Comparison of ENCODE assay signal across 22 cellular contexts in genomic region chr1:171858701-171859100, GRCh38.
"Had no signal": no experiment of that assay in that cellular context is flagged by ENCODE, and none has a peak within 500 bp of the region (broad histone marks: within the 10 kb centered on the region; RNA-seq: fewer than 3 reads in every experiment).

No MANE protein-coding gene starts in this region.

- H3K27ac ChIP-seq: colonic mucosa, epithelial cell of prostate, esophagus squamous epithelium, foreskin keratinocyte, gastrocnemius medialis, heart right ventricle, left lung, lower lobe of right lung had no signal

- DNase-seq: colonic mucosa; cortex of kidney; effector CD8-positive, alpha-beta T cell; effector memory CD8-positive, alpha-beta T cell; endodermal cell; erythroblast; esophagus squamous epithelium; foreskin keratinocyte; gastrocnemius medialis; glutamatergic neuron; head of caudate nucleus; heart right ventricle; hippocampal formation; left cardiac atrium; left lung; left ventricle myocardium superior; lower lobe of right lung; mesenchymal stem cell; midbrain; naive thymus-derived CD4-positive, alpha-beta T cell had no signal

- H3K27me3 ChIP-seq: colonic mucosa, esophagus squamous epithelium, foreskin keratinocyte, gastrocnemius medialis, heart right ventricle, left lung had no signal

- H3K9me3 ChIP-seq: colonic mucosa, esophagus squamous epithelium, gastrocnemius medialis, lower lobe of right lung had no signal

- H3K4me1 ChIP-seq: colonic mucosa, esophagus squamous epithelium, gastrocnemius medialis, heart right ventricle, left lung, lower lobe of right lung had no signal

- ATAC-seq: effector memory CD8-positive, alpha-beta T cell; esophagus mucosa; foreskin keratinocyte; gastrocnemius medialis; heart right ventricle; left cardiac atrium; left lung; left ventricle myocardium superior; lower lobe of right lung; naive thymus-derived CD4-positive, alpha-beta T cell had no signal

- H3K36me3 ChIP-seq: colonic mucosa, esophagus squamous epithelium, gastrocnemius medialis, heart right ventricle, left lung, lower lobe of right lung had no signal

- H3K4me3 ChIP-seq: colonic mucosa, esophagus squamous epithelium, gastrocnemius medialis, heart right ventricle, left lung, lower lobe of right lung had no signal
